Comparison of ENCODE assay signal across 13 cellular contexts in genomic region chr10:16949806-16950205, GRCh38.
"Had no signal": no experiment of that assay in that cellular context is flagged by ENCODE, and none has a peak within 500 bp of the region (broad histone marks: within the 10 kb centered on the region; RNA-seq: fewer than 3 reads in every experiment).

No MANE protein-coding gene starts in this region.

- H3K27me3 ChIP-seq: body of pancreas, left lung, transverse colon had no signal

- H3K9ac ChIP-seq: parathyroid adenoma had no signal

- H3K4me3 Mint-ChIP-seq: activated naive CD4-positive, alpha-beta T cell treated with anti-CD3 and anti-CD28 coated beads, Interleukin-2, amount 10 ng/mL, durations not matched to agents 7 days and 5 days; effector memory CD8-positive, alpha-beta T cell; T-helper 1 cell treated with Interleukin-12 subunit alpha and Interleukin-12 subunit beta and Interleukin-4 antibody, amounts not matched to agents 30 μg/mL and 1 μg/mL, for 36 hours had no signal

- DNase-seq: activated CD4-positive, CD25-positive, alpha-beta regulatory T cell; activated naive CD4-positive, alpha-beta T cell treated with anti-CD3 and anti-CD28 coated beads, Interleukin-2, amount 10 ng/mL, durations not matched to agents 7 days and 5 days; body of pancreas; effector memory CD8-positive, alpha-beta T cell; islet precursor cell; left lung; retina; transverse colon had no signal

- H3K27ac Mint-ChIP-seq: activated naive CD4-positive, alpha-beta T cell treated with anti-CD3 and anti-CD28 coated beads, Interleukin-2, amount 10 ng/mL, durations not matched to agents 7 days and 5 days; activated T-helper 2 cell treated with anti-CD3 and anti-CD28 coated beads, Interferon-gamma antibody, Interleukin-2, Interleukin-4, amounts not matched to agents 10 μg/mL and 5 μg/mL and 100 μg/mL, durations not matched to agents 14 hours and 24 hours and 36 hours; T-helper 1 cell treated with Interleukin-12 subunit alpha and Interleukin-12 subunit beta and Interleukin-4 antibody, amounts not matched to agents 30 μg/mL and 1 μg/mL, for 36 hours had no signal

- H3K79me2 ChIP-seq: parathyroid adenoma had no signal

- H3K27me3 Mint-ChIP-seq: activated naive CD4-positive, alpha-beta T cell treated with anti-CD3 and anti-CD28 coated beads, Interleukin-2, amount 10 ng/mL, durations not matched to agents 7 days and 5 days; effector memory CD8-positive, alpha-beta T cell had no signal

- H3K4me3 ChIP-seq: body of pancreas, left lung, skin epidermis, transverse colon had no signal

- H3K36me3 ChIP-seq: left lung, transverse colon had no signal

- H3K27ac ChIP-seq: body of pancreas, left lung, parathyroid adenoma, transverse colon had no signal

- H3K9me3 Mint-ChIP-seq: activated naive CD4-positive, alpha-beta T cell treated with anti-CD3 and anti-CD28 coated beads, Interleukin-2, amount 10 ng/mL, durations not matched to agents 7 days and 5 days; activated T-helper 2 cell treated with anti-CD3 and anti-CD28 coated beads, Interferon-gamma antibody, Interleukin-2, Interleukin-4, amounts not matched to agents 10 μg/mL and 5 μg/mL and 100 μg/mL, durations not matched to agents 14 hours and 24 hours and 36 hours; effector memory CD8-positive, alpha-beta T cell; neural crest cell; T-helper 1 cell treated with Interleukin-12 subunit alpha and Interleukin-12 subunit beta and Interleukin-4 antibody, amounts not matched to agents 30 μg/mL and 1 μg/mL, for 36 hours had no signal

- H3K36me3 Mint-ChIP-seq: activated naive CD4-positive, alpha-beta T cell treated with anti-CD3 and anti-CD28 coated beads, Interleukin-2, amount 10 ng/mL, durations not matched to agents 7 days and 5 days had no signal

- H3K9me3 ChIP-seq: body of pancreas, left lung, transverse colon had no signal

- H3K4me1 ChIP-seq: body of pancreas had no signal
